Comparison of ENCODE assay signal across 8 cellular contexts in genomic region chr12:78279567-78279966, GRCh38.
"Had no signal": no experiment of that assay in that cellular context is flagged by ENCODE, and none has a peak within 500 bp of the region (broad histone marks: within the 10 kb centered on the region; RNA-seq: fewer than 3 reads in every experiment).

No MANE protein-coding gene starts in this region.

- FAIRE-seq: HepG2 had no signal

- H3K4me3 Mint-ChIP-seq: GM23338, HFFc6 had no signal

- H3K4me1 ChIP-seq: HAP-1 had no signal

- H3K4me3 ChIP-seq: GM23338, HAP-1 had no signal

- DNase-seq: H7, HFFc6 had no signal

- H3K27ac Mint-ChIP-seq: GM23338, HFFc6, IgD-negative memory B cell had no signal

- ATAC-seq: GM23338, HCT116, HepG2 had no signal

- H3K4me1 Mint-ChIP-seq: GM23338 had no signal

- H3K36me3 Mint-ChIP-seq: IgD-negative memory B cell had no signal

- H3K36me3 ChIP-seq: HAP-1 had no signal

- H3K27ac ChIP-seq: HL-60 had no signal

- H2AFZ ChIP-seq: GM23338 had no signal

- H3K4me2 ChIP-seq: GM23338 had no signal
